In the genomic region with DNA sequence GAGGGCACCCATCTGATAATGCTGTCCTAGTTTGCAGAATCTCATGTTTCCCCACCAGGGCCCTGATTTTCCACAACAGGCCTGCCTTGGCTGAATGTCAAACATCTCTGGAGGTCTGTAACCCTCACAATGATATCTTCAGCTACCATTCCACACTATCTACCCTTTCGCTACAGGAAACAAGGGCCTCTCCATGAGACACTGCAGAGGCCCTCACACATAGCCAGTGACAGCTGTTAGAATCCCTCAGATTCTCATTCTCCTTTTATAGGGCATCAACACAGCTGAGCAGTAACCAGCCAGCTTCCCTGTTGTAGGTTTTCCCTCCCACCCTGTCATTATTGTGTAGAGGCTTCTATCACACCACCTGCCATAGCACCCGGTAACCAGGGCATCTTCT, we compare ENCODE assay signal across 21 cellular contexts. TPM values are rescaled to one million over a fixed set of nuclear protein-coding genes. Genes with fewer than 3 reads are reported as not detected.
DNase-seq lines count a peak whose midpoint lies in the region; ATAC-seq lines count a peak whose summit lies in the region.
"Had no signal": no experiment of that assay in that cellular context is flagged by ENCODE, and none has a peak within 500 bp of the region (broad histone marks: within the 10 kb centered on the region; RNA-seq: fewer than 3 reads in every experiment).

No MANE protein-coding gene starts in this region.

- POLR2A ChIA-PET in activated CD4-positive, alpha-beta T cell treated with anti-CD3 and anti-CD28 coated beads, Interleukin-2, amount 10 ng/mL, durations not matched to agents 7 days and 5 days (lab: Charles Lee): no interaction called here

- no peak for ATAC-seq in T-helper 17 cell
- ATAC-seq in stimulated activated effector memory CD8-positive, alpha-beta T cell treated with anti-CD3 and anti-CD28 coated beads, Interleukin-12 subunit alpha, Interleukin-12 subunit beta, amount 100 ng/mL, for 72 hours: no peak
- no peak for ATAC-seq in Right ventricle myocardium superior (ENCODE audit: poor library complexity)
- ATAC-seq: GM23338, Panc1 had no signal

- H3K27me3 Mint-ChIP-seq in activated CD4-positive, alpha-beta T cell treated with anti-CD3 and anti-CD28 coated beads, Interleukin-2, amount 10 ng/mL, durations not matched to agents 7 days and 5 days: no peaks in the 10 kb centered on the region
- no peaks in the 10 kb centered on the region for H3K27me3 Mint-ChIP-seq in activated CD4-positive, alpha-beta T cell treated with anti-CD3 and anti-CD28 coated beads, Interleukin-2, amount 10 ng/mL, durations not matched to agents 24 days and 14 days
- H3K27me3 Mint-ChIP-seq in T-helper 17 cell (no peaks in the 10 kb centered on the region), immature natural killer cell (ENCODE audit: low read depth in 3 of 3) (peaks cover 7 to 27% (median 12%) of the 10 kb centered on the region in 3 donors)
- H3K27me3 Mint-ChIP-seq in activated T-cell treated with anti-CD3 and anti-CD28 coated beads, Interleukin-2, amount 50 U/mL, for 24 hours: no peaks in the 10 kb centered on the region

- no peak overlapping the region for H3K4me3 Mint-ChIP-seq in activated CD4-positive, alpha-beta T cell treated with anti-CD3 and anti-CD28 coated beads, Interleukin-2, amount 10 ng/mL, durations not matched to agents 7 days and 5 days
- no peak overlapping the region for H3K4me3 Mint-ChIP-seq in activated CD4-positive, alpha-beta T cell treated with anti-CD3 and anti-CD28 coated beads, Interleukin-2, amount 10 ng/mL, durations not matched to agents 24 days and 14 days
- H3K4me3 Mint-ChIP-seq in T-helper 17 cell: peak overlapping the region; percentile 98
- peak overlapping the region in 4 of 5 donors; percentile 26 to 99 (median 64) for H3K4me3 Mint-ChIP-seq in immature natural killer cell
- peak overlapping the region; percentile 100 for H3K4me3 Mint-ChIP-seq in stimulated activated effector memory CD8-positive, alpha-beta T cell treated with anti-CD3 and anti-CD28 coated beads, Interleukin-12 subunit alpha, Interleukin-12 subunit beta, amount 100 ng/mL, for 72 hours
- no peak overlapping the region for H3K4me3 Mint-ChIP-seq in activated T-cell treated with anti-CD3 and anti-CD28 coated beads, Interleukin-2, amount 50 U/mL, for 24 hours
- H3K4me3 Mint-ChIP-seq: CD14-positive monocyte, GM23338 had no signal

- DNase-seq in activated CD4-positive, alpha-beta T cell treated with anti-CD3 and anti-CD28 coated beads, Interleukin-2, amount 10 ng/mL, durations not matched to agents 7 days and 5 days: peak; percentile 4
- no peak for DNase-seq in activated CD4-positive, alpha-beta T cell treated with anti-CD3 and anti-CD28 coated beads, Interleukin-2, amount 10 ng/mL, durations not matched to agents 24 days and 14 days
- DNase-seq in T-helper 17 cell (no peak), immature natural killer cell (no peak), Right ventricle myocardium superior (no peak), SHP77 (lab: John Stamatoyannopoulos, UW) (no peak)
- DNase-seq in stimulated activated effector memory CD8-positive, alpha-beta T cell treated with anti-CD3 and anti-CD28 coated beads, Interleukin-12 subunit alpha, Interleukin-12 subunit beta, amount 100 ng/mL, for 72 hours (ENCODE audit: low spot score in 2 of 2): peak in 1 of 2 donors; percentile 49
- DNase-seq in activated T-cell treated with anti-CD3 and anti-CD28 coated beads, Interleukin-2, amount 50 U/mL, for 24 hours: no peak
- DNase-seq: 8988T, Calu3, HCEC 1CT, Kasumi-1, MG63, NCI-H1092, NCI-H146, NCI-H2029 treated with DMSO at 0.1 percent for 48 hours, NCI-H2171, NCI-H526 had no signal

- H3K9me3 ChIP-seq in T-helper 17 cell (ENCODE audit: control insufficient read depth, low read length, poor library complexity, severe bottlenecking): no peaks in the 10 kb centered on the region
- H3K9me3 ChIP-seq: MG63 had no signal

- H3K27ac Mint-ChIP-seq in activated CD4-positive, alpha-beta T cell treated with anti-CD3 and anti-CD28 coated beads, Interleukin-2, amount 10 ng/mL, durations not matched to agents 7 days and 5 days: no peak overlapping the region
- no peak overlapping the region for H3K27ac Mint-ChIP-seq in activated CD4-positive, alpha-beta T cell treated with anti-CD3 and anti-CD28 coated beads, Interleukin-2, amount 10 ng/mL, durations not matched to agents 24 days and 14 days
- peak overlapping the region; percentile 76 for H3K27ac Mint-ChIP-seq in T-helper 17 cell
- H3K27ac Mint-ChIP-seq in immature natural killer cell: peak overlapping the region; percentile 69 to 100 (median 99)
- H3K27ac Mint-ChIP-seq in stimulated activated effector memory CD8-positive, alpha-beta T cell treated with anti-CD3 and anti-CD28 coated beads, Interleukin-12 subunit alpha, Interleukin-12 subunit beta, amount 100 ng/mL, for 72 hours: no peak overlapping the region
- H3K27ac Mint-ChIP-seq in activated T-cell treated with anti-CD3 and anti-CD28 coated beads, Interleukin-2, amount 50 U/mL, for 24 hours: no peak overlapping the region
- H3K27ac Mint-ChIP-seq: GM23338 had no signal

- H3K36me3 Mint-ChIP-seq in activated CD4-positive, alpha-beta T cell treated with anti-CD3 and anti-CD28 coated beads, Interleukin-2, amount 10 ng/mL, durations not matched to agents 7 days and 5 days (ENCODE audit: low read depth): peaks cover 50% of the 10 kb centered on the region
- peaks cover 55% of the 10 kb centered on the region for H3K36me3 Mint-ChIP-seq in activated CD4-positive, alpha-beta T cell treated with anti-CD3 and anti-CD28 coated beads, Interleukin-2, amount 10 ng/mL, durations not matched to agents 24 days and 14 days (ENCODE audit: low read depth)
- H3K36me3 Mint-ChIP-seq in T-helper 17 cell (ENCODE audit: low read depth) (peaks cover 12% of the 10 kb centered on the region), immature natural killer cell (peaks cover 17 to 27% (median 24%) of the 10 kb centered on the region in 3 donors)
- H3K36me3 Mint-ChIP-seq in stimulated activated effector memory CD8-positive, alpha-beta T cell treated with anti-CD3 and anti-CD28 coated beads, Interleukin-12 subunit alpha, Interleukin-12 subunit beta, amount 100 ng/mL, for 72 hours: peaks cover 74% of the 10 kb centered on the region
- peaks cover 60% of the 10 kb centered on the region for H3K36me3 Mint-ChIP-seq in activated T-cell treated with anti-CD3 and anti-CD28 coated beads, Interleukin-2, amount 50 U/mL, for 24 hours (ENCODE audit: low read depth)

- H3K9me3 Mint-ChIP-seq in activated CD4-positive, alpha-beta T cell treated with anti-CD3 and anti-CD28 coated beads, Interleukin-2, amount 10 ng/mL, durations not matched to agents 7 days and 5 days: no peaks in the 10 kb centered on the region
- no peaks in the 10 kb centered on the region for H3K9me3 Mint-ChIP-seq in activated CD4-positive, alpha-beta T cell treated with anti-CD3 and anti-CD28 coated beads, Interleukin-2, amount 10 ng/mL, durations not matched to agents 24 days and 14 days
- no peaks in the 10 kb centered on the region for H3K9me3 Mint-ChIP-seq in immature natural killer cell
- no peaks in the 10 kb centered on the region for H3K9me3 Mint-ChIP-seq in stimulated activated effector memory CD8-positive, alpha-beta T cell treated with anti-CD3 and anti-CD28 coated beads, Interleukin-12 subunit alpha, Interleukin-12 subunit beta, amount 100 ng/mL, for 72 hours
- H3K9me3 Mint-ChIP-seq in activated T-cell treated with anti-CD3 and anti-CD28 coated beads, Interleukin-2, amount 50 U/mL, for 24 hours: no peaks in the 10 kb centered on the region
- H3K9me3 Mint-ChIP-seq: GM23338 had no signal

- CTCF ChIA-PET in activated CD4-positive, alpha-beta T cell treated with anti-CD3 and anti-CD28 coated beads, Interleukin-2, amount 10 ng/mL, durations not matched to agents 7 days and 5 days (lab: Charles Lee): no interaction called here

- intact Hi-C loops in activated CD4-positive, alpha-beta T cell treated with anti-CD3 and anti-CD28 coated beads, Interleukin-2, amount 10 ng/mL, durations not matched to agents 24 days and 14 days (cut with micrococcal nuclease): no loop called here
- intact Hi-C loops in Right ventricle myocardium superior (cut with DNase I): no loop called here

- H3K4me1 Mint-ChIP-seq in activated CD4-positive, alpha-beta T cell treated with anti-CD3 and anti-CD28 coated beads, Interleukin-2, amount 10 ng/mL, durations not matched to agents 7 days and 5 days: peaks cover 76% of the 10 kb centered on the region
- peaks cover 74% of the 10 kb centered on the region for H3K4me1 Mint-ChIP-seq in activated CD4-positive, alpha-beta T cell treated with anti-CD3 and anti-CD28 coated beads, Interleukin-2, amount 10 ng/mL, durations not matched to agents 24 days and 14 days
- peaks cover 81% of the 10 kb centered on the region for H3K4me1 Mint-ChIP-seq in T-helper 17 cell
- peaks cover 96% of the 10 kb centered on the region in 2 donors for H3K4me1 Mint-ChIP-seq in immature natural killer cell
- H3K4me1 Mint-ChIP-seq in stimulated activated effector memory CD8-positive, alpha-beta T cell treated with anti-CD3 and anti-CD28 coated beads, Interleukin-12 subunit alpha, Interleukin-12 subunit beta, amount 100 ng/mL, for 72 hours: peaks cover 95% of the 10 kb centered on the region
- peaks cover 95% of the 10 kb centered on the region for H3K4me1 Mint-ChIP-seq in activated T-cell treated with anti-CD3 and anti-CD28 coated beads, Interleukin-2, amount 50 U/mL, for 24 hours (ENCODE audit: low read depth)

RNA-seq across cellular contexts. Expression of a gene that starts 29.6 kb away (rescaled TPM):
- 10 to 100 TPM; 54.2 to 55.7 TPM for total RNA-seq in activated CD4-positive, alpha-beta T cell treated with anti-CD3 and anti-CD28 coated beads, Interleukin-2, amount 10 ng/mL, durations not matched to agents 7 days and 5 days
- total RNA-seq in activated CD4-positive, alpha-beta T cell treated with anti-CD3 and anti-CD28 coated beads, Interleukin-2, amount 10 ng/mL, durations not matched to agents 24 days and 14 days: 32.8 and 35.5 TPM in 2 replicates
- total RNA-seq in T-helper 17 cell (10 to 100 TPM; 16.5 to 17.6 TPM), Right ventricle myocardium superior (1.3 TPM)
- polyA plus RNA-seq in immature natural killer cell: 10 to 100 TPM in 2 of 3 donors, 1 to 10 TPM in 1; 7.4 to 15.2 (median 10.3) TPM

Comparison
In these comparisons a context has a peak if more than half of its experiments do, and no peak if none do; other contexts are left out.
1. H3K27ac Mint-ChIP-seq: peak in T-helper 17 cell (single experiment) and immature natural killer cell (6 of 6); none in activated CD4-positive, alpha-beta T cell treated with anti-CD3 and anti-CD28 coated beads, Interleukin-2, amount 10 ng/mL, durations not matched to agents 7 days and 5 days (single experiment), activated CD4-positive, alpha-beta T cell treated with anti-CD3 and anti-CD28 coated beads, Interleukin-2, amount 10 ng/mL, durations not matched to agents 24 days and 14 days (single experiment), stimulated activated effector memory CD8-positive, alpha-beta T cell treated with anti-CD3 and anti-CD28 coated beads, Interleukin-12 subunit alpha, Interleukin-12 subunit beta, amount 100 ng/mL, for 72 hours (single experiment) and activated T-cell treated with anti-CD3 and anti-CD28 coated beads, Interleukin-2, amount 50 U/mL, for 24 hours (single experiment).
2. H3K4me3 Mint-ChIP-seq: peak in T-helper 17 cell (single experiment), immature natural killer cell (4 of 5) and stimulated activated effector memory CD8-positive, alpha-beta T cell treated with anti-CD3 and anti-CD28 coated beads, Interleukin-12 subunit alpha, Interleukin-12 subunit beta, amount 100 ng/mL, for 72 hours (single experiment); none in activated CD4-positive, alpha-beta T cell treated with anti-CD3 and anti-CD28 coated beads, Interleukin-2, amount 10 ng/mL, durations not matched to agents 7 days and 5 days (single experiment), activated CD4-positive, alpha-beta T cell treated with anti-CD3 and anti-CD28 coated beads, Interleukin-2, amount 10 ng/mL, durations not matched to agents 24 days and 14 days (single experiment) and activated T-cell treated with anti-CD3 and anti-CD28 coated beads, Interleukin-2, amount 50 U/mL, for 24 hours (single experiment).